ENCODE assay signal across 1 cellular context in the genomic region with DNA sequence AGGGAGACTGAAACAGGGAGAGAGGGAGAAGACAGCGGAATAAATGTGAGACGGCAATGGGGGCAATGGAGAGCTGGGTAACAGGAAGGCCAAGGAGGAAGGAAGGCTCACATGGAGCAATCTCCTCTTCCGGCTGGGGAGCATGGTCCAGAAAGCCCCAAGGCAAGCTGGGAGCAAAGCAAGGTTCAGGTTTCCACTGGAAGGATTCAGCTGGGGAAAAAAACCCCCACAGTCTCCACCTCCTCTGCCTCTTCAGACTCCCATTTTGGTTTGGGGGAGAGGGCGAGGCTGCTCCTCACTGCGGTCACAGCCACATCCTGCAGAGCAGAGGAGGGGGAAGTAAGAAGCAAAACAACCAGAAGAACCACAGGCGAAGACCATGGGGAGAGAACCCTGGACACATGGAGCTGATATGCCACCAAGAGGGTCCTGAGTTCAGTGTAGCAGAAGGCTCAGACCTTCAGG.
TF ChIP-seq lines count a peak whose summit lies in the region.

No MANE protein-coding gene starts in this region.

TF ChIP-seq in K562, 482 proteins besides CTCF, POLR2A, EP300 and RAD21:
- TF ChIP-seq ZNF740 (CRISPR knock-in tag; IDR thresholded peaks at IDR 0.05) = no peak
- TF ChIP-seq ZNF740 (tag; IDR thresholded peaks at IDR 0.05) = no peak
- peak; percentile 76; the same call in 1 of the 2 replicates for TF ChIP-seq ZNF444 (CRISPR knock-in tag; IDR thresholded peaks at IDR 0.05)
- TF ChIP-seq GABPA (tag; conservative IDR thresholded peaks at IDR 0.05; ENCODE audit: low read depth) = peak; percentile 37; the same call in 1 of the 2 replicates
- TF ChIP-seq MAZ (CRISPR knock-in tag; conservative IDR thresholded peaks at IDR 0.05 in 1 of 2, IDR thresholded peaks at IDR 0.05 in 1 of 2) = 0 out of 4 replicates have a peak, but pooled peaks of 1 of the 2 experiments have one; percentile 44
- TF ChIP-seq ETV1 (tag; conservative IDR thresholded peaks at IDR 0.05; ENCODE audit: low read depth) = peak; percentile 59
- no peak for TF ChIP-seq SMARCC2 (IDR thresholded peaks at IDR 0.05; ENCODE audit: low read depth)
- TF ChIP-seq DMBX1 (CRISPR knock-in tag; IDR thresholded peaks at IDR 0.05; ENCODE audit: borderline replicate concordance) = 0 out of 2 replicates have a peak, but pooled peaks have one; percentile 15
- TF ChIP-seq MAX (CRISPR knock-in tag; IDR thresholded peaks at IDR 0.05) = peak; percentile 25; the same call in 1 of the 2 replicates
- TF ChIP-seq ZNF263 (CRISPR knock-in tag; IDR thresholded peaks at IDR 0.05; ENCODE audit: borderline replicate concordance) = no peak
